In the genomic region with DNA sequence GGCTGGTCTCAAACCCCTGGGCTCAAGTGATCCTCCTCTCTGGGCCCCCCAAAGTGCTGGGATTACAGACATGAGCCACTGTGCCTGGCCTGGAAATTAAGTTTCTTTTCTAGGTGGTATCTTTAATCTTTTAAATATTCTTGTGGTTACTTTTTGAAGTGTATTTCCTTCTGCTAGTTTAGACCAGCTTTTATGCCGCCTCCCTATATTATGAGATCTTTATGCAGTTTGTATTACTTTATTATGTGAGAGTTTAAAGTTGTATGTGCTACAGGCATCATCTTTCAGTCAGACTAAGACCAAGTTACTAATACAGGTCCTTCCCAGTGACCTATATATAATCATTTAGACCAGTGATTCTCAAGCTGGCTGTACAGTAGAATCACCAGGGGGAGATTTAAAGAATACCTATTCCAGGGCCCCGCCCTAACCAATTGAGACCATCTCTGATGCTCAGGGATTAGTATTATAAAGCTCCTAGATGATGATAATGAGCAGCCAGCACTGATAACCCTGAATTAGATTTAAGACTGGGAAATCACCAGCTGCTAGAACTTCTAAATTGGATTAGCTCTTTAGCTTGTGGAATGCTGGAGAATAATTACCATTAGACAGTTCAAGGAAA, we compare ENCODE assay signal across 1 cellular context.
TF ChIP-seq lines count a peak whose summit lies in the region.

No MANE protein-coding gene starts in this region.

TF ChIP-seq in SK-N-SH treated with all-trans-retinoic acid at 6 μM for 48 hours, 23 proteins besides CTCF, POLR2A, EP300 and RAD21:
- TF ChIP-seq, protein P1, sequence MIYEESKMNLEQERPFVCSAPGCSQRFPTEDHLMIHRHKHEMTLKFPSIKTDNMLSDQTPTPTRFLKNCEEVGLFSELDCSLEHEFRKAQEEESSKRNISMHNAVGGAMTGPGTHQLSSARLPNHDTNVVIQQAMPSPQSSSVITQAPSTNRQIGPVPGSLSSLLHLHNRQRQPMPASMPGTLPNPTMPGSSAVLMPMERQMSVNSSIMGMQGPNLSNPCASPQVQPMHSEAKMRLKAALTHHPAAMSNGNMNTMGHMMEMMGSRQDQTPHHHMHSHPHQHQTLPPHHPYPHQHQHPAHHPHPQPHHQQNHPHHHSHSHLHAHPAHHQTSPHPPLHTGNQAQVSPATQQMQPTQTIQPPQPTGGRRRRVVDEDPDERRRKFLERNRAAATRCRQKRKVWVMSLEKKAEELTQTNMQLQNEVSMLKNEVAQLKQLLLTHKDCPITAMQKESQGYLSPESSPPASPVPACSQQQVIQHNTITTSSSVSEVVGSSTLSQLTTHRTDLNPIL (CRISPR knock-in tag; IDR thresholded peaks at IDR 0.05; ENCODE audit: low read depth) = no peak
- TF ChIP-seq ISL1 (CRISPR knock-in tag; IDR thresholded peaks at IDR 0.05) = peak; percentile 42
- peak; percentile 40; the same call in 1 of the 2 replicates for TF ChIP-seq TCF4 (CRISPR knock-in tag; IDR thresholded peaks at IDR 0.05; ENCODE audit: borderline replicate concordance)
